Comparison of ENCODE assay signal across 8 cellular contexts in genomic region chr12:56116267-56117081, GRCh38. TPM values are rescaled to one million over a fixed set of nuclear protein-coding genes. Genes with fewer than 3 reads are reported as not detected.
DNase-seq lines count a peak whose midpoint lies in the region; ATAC-seq and TF ChIP-seq lines count a peak whose summit lies in the region.

Gene RPL41 (plus strand): TSS chr12:56116633.

- H3K9me3 ChIP-seq in Caco-2 (no peaks in the 10 kb centered on the region), PC-3 (ENCODE audit: low read length) (no peaks in the 10 kb centered on the region)

- peak; percentile 91 to 94 for DNase-seq in Caco-2
- DNase-seq in Jurkat, Clone E6-1 (ENCODE audit: low read depth, low spot score): peak; percentile 93
- DNase-seq in PC-3: peak; percentile 97
- peak; percentile 97 for DNase-seq in activated T-cell treated with anti-CD3 and anti-CD28 coated beads for 4 hours
- DNase-seq in epithelial cell of proximal tubule (ENCODE audit: low read depth): peak; percentile 77
- peak; percentile 97 for DNase-seq in mucosa of gallbladder (ENCODE audit: low spot score)
- DNase-seq in stimulated activated CD8-positive, alpha-beta memory T cell treated with anti-CD3 and anti-CD28 coated beads, Interleukin-4, amount 100 ng/mL, for 4 hours (ENCODE audit: low read depth in 2 of 2, low spot score in 1 of 2): peak; percentile 90 to 94

- H3F3A ChIP-seq in PC-3 (ENCODE audit: low read length, unreplicated experiment): peaks cover 8% of the 10 kb centered on the region

- H3K36me3 Mint-ChIP-seq in Caco-2 (ENCODE audit: insufficient read depth, unreplicated experiment): peaks cover 58% of the 10 kb centered on the region

- H3K4me3 ChIP-seq in Caco-2 (ENCODE audit: low read depth, low read length) (peak within 1 kb of the TSS; percentile 70), PC-3 (ENCODE audit: low read length) (peak within 1 kb of the TSS; percentile 96), epithelial cell of proximal tubule (ENCODE audit: low read depth, low read length) (peak within 1 kb of the TSS; percentile 73)
- peak within 1 kb of the TSS; percentile 83 for H3K4me3 ChIP-seq in Jurkat, Clone E6-1 (ENCODE audit: low read length)

- H3K4me3 Mint-ChIP-seq in Caco-2 (ENCODE audit: unreplicated experiment): peak within 1 kb of the TSS; percentile 97

- peak within 1 kb of the TSS; percentile 100 for H3K27ac Mint-ChIP-seq in Caco-2 (ENCODE audit: unreplicated experiment)

- peaks cover 2% of the 10 kb centered on the region for H3K27me3 Mint-ChIP-seq in Caco-2 (ENCODE audit: insufficient read depth, unreplicated experiment)

- no peaks in the 10 kb centered on the region for H3K9me2 ChIP-seq in PC-3 (replicated peaks; ENCODE audit: low read length)

- peak within 1 kb of the TSS; percentile 99 for H3K9ac ChIP-seq in PC-3 (ENCODE audit: low read length)

- peaks cover 33% of the 10 kb centered on the region for H3K79me2 ChIP-seq in PC-3 (ENCODE audit: low read length)

- TF ChIP-seq CTCF in Caco-2 (IDR thresholded peaks at IDR 0.05; ENCODE audit: insufficient read depth in 1 of 2, low read depth in 1 of 2, low read length in 1 of 2, severe bottlenecking in 1 of 2, unreplicated experiment in 1 of 2) (no peak), PC-3 (conservative IDR thresholded peaks at IDR 0.05; ENCODE audit: low read depth, low read length) (no peak), epithelial cell of proximal tubule (conservative IDR thresholded peaks at IDR 0.05; ENCODE audit: low read depth, low read length) (no peak)

- H4K20me1 ChIP-seq in PC-3 (ENCODE audit: low read length): no peaks in the 10 kb centered on the region

- H3K9me3 Mint-ChIP-seq in Caco-2 (ENCODE audit: unreplicated experiment): no peaks in the 10 kb centered on the region

- H3K27me3 ChIP-seq in Caco-2 (replicated peaks; ENCODE audit: control insufficient read depth, insufficient read depth, low read length): no peaks in the 10 kb centered on the region
- no peaks in the 10 kb centered on the region for H3K27me3 ChIP-seq in PC-3 (ENCODE audit: low read length)

- CTCF ChIA-PET in Caco-2 (lab: Charles Lee): no interaction called here
- CTCF ChIA-PET in PC-3 (lab: Charles Lee): interaction anchor here (0.6 kb wide), 1 partner anchor 469 kb away, joined by 4 read pairs; no protein-coding TSS in a partner anchor

- H3K27ac ChIP-seq in PC-3 (ENCODE audit: low read length): peak within 1 kb of the TSS; percentile 90

- BruUV-seq in Caco-2 (replicated peaks; lab: Mats Ljungman, UMichigan) (no TSS peak), PC-3 (replicated peaks; lab: Mats Ljungman, UMichigan) (TSS peak; percentile 89)

- H3K4me1 ChIP-seq in Caco-2: peaks cover 18% of the 10 kb centered on the region
- peaks cover 27% of the 10 kb centered on the region for H3K4me1 ChIP-seq in PC-3 (ENCODE audit: insufficient read depth, low read length)

- H3K4me1 Mint-ChIP-seq in Caco-2 (ENCODE audit: low read depth, unreplicated experiment): peaks cover 20% of the 10 kb centered on the region

- H3K36me3 ChIP-seq in Caco-2 (ENCODE audit: control insufficient read depth, insufficient read depth, low read length) (0 out of 2 replicates have a peak, but pooled peaks cover 1% of the 10 kb centered on the region), PC-3 (ENCODE audit: low read depth, low read length) (peaks cover 25% of the 10 kb centered on the region)

- peak within 1 kb of the TSS; percentile 89 for H3K4me2 ChIP-seq in PC-3 (ENCODE audit: low read length)

- peak within 1 kb of the TSS; percentile 88 for H2AFZ ChIP-seq in PC-3 (ENCODE audit: low read length)

- POLR2A ChIA-PET in Caco-2 (lab: Charles Lee): interaction anchor here (0.6 to 3.5 kb wide), 4 partner anchors 12 to 459 kb away, joined by 4 to 27 read pairs (median 14); partner anchors contain the start of genes ESYT1 and PA2G4
- POLR2A ChIA-PET in PC-3 (lab: Charles Lee; ENCODE audit: unreplicated experiment): interaction anchor here (0.8 kb wide), 1 partner anchor 37 kb away, joined by 4 read pairs; no protein-coding TSS in a partner anchor

- peak; percentile 34 for ATAC-seq in GM21526 (IDR thresholded peaks at IDR 0.05; ENCODE audit: low FRiP score, unreplicated experiment)
- ATAC-seq in PC-3: peak; percentile 31

- intact Hi-C loops in Caco-2 (cut with micrococcal nuclease; ENCODE audit: unreplicated experiment) (loop anchor here (1.0 to 10.0 kb wide), 2 partner anchors 12 to 372 kb away; partner anchors contain the start of genes GDF11 and PA2G4), PC-3 (cut with micrococcal nuclease) (loop anchor here (5.0 kb wide), 3 partner anchors 39 to 69 kb away; partner anchors contain the start of gene MYL6)

RNA-seq across cellular contexts. Expression of gene RPL41, which starts in this region (rescaled TPM):
- total RNA-seq in Caco-2 (2022): 3,009 and 3,051 TPM in 2 replicates
- polyA plus RNA-seq in Jurkat, Clone E6-1 (2012; ENCODE audit: insufficient read depth, insufficient read length): 8,487 TPM
- total RNA-seq in PC-3 (2014; rRNA removed): 3,106 and 3,551 TPM in 2 replicates
- total RNA-seq in epithelial cell of proximal tubule: 3,901 and 5,792 TPM in 2 replicates
- total RNA-seq in mucosa of gallbladder: 2,534 TPM

Comparison
In these comparisons a context has a peak if more than half of its experiments do, and no peak if none do; other contexts are left out.
1. Peak in every context shown above with its lines: DNase-seq, ATAC-seq, H3K4me3 ChIP-seq and H3K27ac ChIP-seq.